In the genomic region with DNA sequence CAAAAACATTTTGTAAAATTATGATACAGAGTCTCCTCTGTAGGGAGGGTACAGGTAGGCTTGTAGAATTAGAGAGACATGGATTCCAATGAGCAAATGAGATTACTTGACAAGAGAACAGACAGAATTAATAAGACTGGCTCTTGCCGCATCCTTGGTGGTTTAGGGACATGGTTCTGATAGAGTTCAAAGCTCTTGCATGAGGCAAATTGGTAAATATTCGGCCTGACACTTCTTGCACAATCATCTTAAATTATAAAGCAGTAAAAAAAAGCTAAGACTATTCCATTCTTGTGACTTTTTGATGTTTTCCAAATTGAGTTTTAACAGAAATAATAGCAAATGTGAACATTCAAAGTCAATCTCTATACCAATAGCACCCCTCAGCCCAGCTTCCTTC, we compare ENCODE assay signal across 30 cellular contexts.
"Had no signal": no experiment of that assay in that cellular context is flagged by ENCODE, and none has a peak within 500 bp of the region (broad histone marks: within the 10 kb centered on the region; RNA-seq: fewer than 3 reads in every experiment).

No MANE protein-coding gene starts in this region.

- H3K9me3 ChIP-seq: ovary, psoas muscle, right lobe of liver, sigmoid colon, stomach, suprapubic skin, testis, tibial artery, transverse colon, upper lobe of right lung, uterus had no signal

- H3K4me3 Mint-ChIP-seq: natural killer cell; nephron; neural progenitor cell; stimulated activated effector memory CD8-positive, alpha-beta T cell treated with anti-CD3 and anti-CD28 coated beads, Interleukin-12 subunit alpha, Interleukin-12 subunit beta, amount 100 ng/mL, for 72 hours; stimulated activated naive B cell treated with anti-CD40 and anti-IgM and Interleukin-4, amounts not matched to agents 10 μg/mL and 1 μg/mL and 100 μg/mL, for 72 hours; stimulated activated naive CD8-positive, alpha-beta T cell treated with anti-CD3 and anti-CD28 coated beads, Interleukin-15, Interleukin-2, amounts not matched to agents 100 ng/mL and 50 ng/mL, for 24 hours; type B pancreatic cell had no signal

- H3K4me3 ChIP-seq: neural progenitor cell, ovary, psoas muscle, right lobe of liver, sigmoid colon, stomach, suprapubic skin, testis, tibial artery, transverse colon, upper lobe of right lung, uterus had no signal

- DNase-seq: natural killer cell; occipital lobe; ovary; posterior cingulate gyrus; psoas muscle; right cardiac atrium; right lobe of liver; sigmoid colon; small intestine; stimulated activated CD4-positive, alpha-beta T cell treated with anti-CD3 and anti-CD28 coated beads, Interleukin-15, amount 100 ng/mL, for 24 hours; stimulated activated CD4-positive, alpha-beta T cell treated with anti-CD3 and anti-CD28 coated beads, Interleukin-2, amount 100 ng/mL, for 24 hours; stimulated activated CD4-positive, alpha-beta T cell treated with anti-CD3 and anti-CD28 coated beads, Interleukin-2, amount 100 ng/mL, for 48 hours; stimulated activated CD4-positive, alpha-beta T cell treated with anti-CD3 and anti-CD28 coated beads, Interleukin-4, amount 100 ng/mL, for 24 hours; stimulated activated naive B cell treated with anti-CD40 and anti-IgM and Interleukin-4, amounts not matched to agents 10 μg/mL and 1 μg/mL and 100 μg/mL, for 72 hours; stimulated activated naive CD4-positive, alpha-beta T cell treated with Interleukin-2 at 50 U/mL for 16 hours; stomach; substantia nigra; testis; tibial artery; transverse colon; upper lobe of right lung; uterus had no signal

- H3K4me2 ChIP-seq: neural progenitor cell had no signal

- H3K36me3 ChIP-seq: neural progenitor cell, ovary, right lobe of liver, sigmoid colon, stomach, suprapubic skin, tibial artery, transverse colon, upper lobe of right lung, uterus had no signal

- ATAC-seq: natural killer cell; stimulated activated effector memory CD8-positive, alpha-beta T cell treated with anti-CD3 and anti-CD28 coated beads, Interleukin-12 subunit alpha, Interleukin-12 subunit beta, amount 100 ng/mL, for 72 hours; stimulated activated naive B cell treated with anti-CD40 and anti-IgM and Interleukin-4, amounts not matched to agents 10 μg/mL and 1 μg/mL and 100 μg/mL, for 72 hours; upper lobe of right lung had no signal

- H3K27ac Mint-ChIP-seq: nephron; neural progenitor cell; progenitor cell of endocrine pancreas; stimulated activated effector memory CD8-positive, alpha-beta T cell treated with anti-CD3 and anti-CD28 coated beads, Interleukin-12 subunit alpha, Interleukin-12 subunit beta, amount 100 ng/mL, for 72 hours; stimulated activated naive B cell treated with anti-CD40 and anti-IgM and Interleukin-4, amounts not matched to agents 10 μg/mL and 1 μg/mL and 100 μg/mL, for 72 hours; stimulated activated naive CD8-positive, alpha-beta T cell treated with anti-CD3 and anti-CD28 coated beads, Interleukin-15, Interleukin-2, amounts not matched to agents 100 ng/mL and 50 ng/mL, for 24 hours; type B pancreatic cell had no signal

- H3K9me3 Mint-ChIP-seq: natural killer cell; nephron; stimulated activated effector memory CD8-positive, alpha-beta T cell treated with anti-CD3 and anti-CD28 coated beads, Interleukin-12 subunit alpha, Interleukin-12 subunit beta, amount 100 ng/mL, for 72 hours; stimulated activated naive B cell treated with anti-CD40 and anti-IgM and Interleukin-4, amounts not matched to agents 10 μg/mL and 1 μg/mL and 100 μg/mL, for 72 hours; stimulated activated naive CD8-positive, alpha-beta T cell treated with anti-CD3 and anti-CD28 coated beads, Interleukin-15, Interleukin-2, amounts not matched to agents 100 ng/mL and 50 ng/mL, for 24 hours; type B pancreatic cell had no signal

- H3K4me1 Mint-ChIP-seq: natural killer cell; neural progenitor cell; stimulated activated effector memory CD8-positive, alpha-beta T cell treated with anti-CD3 and anti-CD28 coated beads, Interleukin-12 subunit alpha, Interleukin-12 subunit beta, amount 100 ng/mL, for 72 hours; stimulated activated naive B cell treated with anti-CD40 and anti-IgM and Interleukin-4, amounts not matched to agents 10 μg/mL and 1 μg/mL and 100 μg/mL, for 72 hours had no signal

- H2AFZ ChIP-seq: neural progenitor cell, parathyroid adenoma had no signal

- H3K36me3 Mint-ChIP-seq: natural killer cell; neural progenitor cell; stimulated activated effector memory CD8-positive, alpha-beta T cell treated with anti-CD3 and anti-CD28 coated beads, Interleukin-12 subunit alpha, Interleukin-12 subunit beta, amount 100 ng/mL, for 72 hours; stimulated activated naive B cell treated with anti-CD40 and anti-IgM and Interleukin-4, amounts not matched to agents 10 μg/mL and 1 μg/mL and 100 μg/mL, for 72 hours; type B pancreatic cell had no signal

- H3K27ac ChIP-seq: neural progenitor cell, ovary, parathyroid adenoma, psoas muscle, right lobe of liver, sigmoid colon, stomach, suprapubic skin, testis, tibial artery, transverse colon, upper lobe of right lung, uterus had no signal

- H3K9ac ChIP-seq: neural progenitor cell, parathyroid adenoma had no signal

- H3K27me3 ChIP-seq: neural progenitor cell, ovary, right lobe of liver, sigmoid colon, stomach, suprapubic skin, testis, tibial artery, transverse colon, upper lobe of right lung, uterus had no signal

- H3K27me3 Mint-ChIP-seq: stimulated activated naive CD8-positive, alpha-beta T cell treated with anti-CD3 and anti-CD28 coated beads, Interleukin-15, Interleukin-2, amounts not matched to agents 100 ng/mL and 50 ng/mL, for 24 hours; type B pancreatic cell had no signal

- H3K79me2 ChIP-seq: parathyroid adenoma had no signal

- H3K4me1 ChIP-seq: neural progenitor cell, parathyroid adenoma, right lobe of liver, sigmoid colon, stomach, testis, tibial artery, upper lobe of right lung, uterus had no signal
